ENCODE assay signal across 13 cellular contexts in the genomic region with DNA sequence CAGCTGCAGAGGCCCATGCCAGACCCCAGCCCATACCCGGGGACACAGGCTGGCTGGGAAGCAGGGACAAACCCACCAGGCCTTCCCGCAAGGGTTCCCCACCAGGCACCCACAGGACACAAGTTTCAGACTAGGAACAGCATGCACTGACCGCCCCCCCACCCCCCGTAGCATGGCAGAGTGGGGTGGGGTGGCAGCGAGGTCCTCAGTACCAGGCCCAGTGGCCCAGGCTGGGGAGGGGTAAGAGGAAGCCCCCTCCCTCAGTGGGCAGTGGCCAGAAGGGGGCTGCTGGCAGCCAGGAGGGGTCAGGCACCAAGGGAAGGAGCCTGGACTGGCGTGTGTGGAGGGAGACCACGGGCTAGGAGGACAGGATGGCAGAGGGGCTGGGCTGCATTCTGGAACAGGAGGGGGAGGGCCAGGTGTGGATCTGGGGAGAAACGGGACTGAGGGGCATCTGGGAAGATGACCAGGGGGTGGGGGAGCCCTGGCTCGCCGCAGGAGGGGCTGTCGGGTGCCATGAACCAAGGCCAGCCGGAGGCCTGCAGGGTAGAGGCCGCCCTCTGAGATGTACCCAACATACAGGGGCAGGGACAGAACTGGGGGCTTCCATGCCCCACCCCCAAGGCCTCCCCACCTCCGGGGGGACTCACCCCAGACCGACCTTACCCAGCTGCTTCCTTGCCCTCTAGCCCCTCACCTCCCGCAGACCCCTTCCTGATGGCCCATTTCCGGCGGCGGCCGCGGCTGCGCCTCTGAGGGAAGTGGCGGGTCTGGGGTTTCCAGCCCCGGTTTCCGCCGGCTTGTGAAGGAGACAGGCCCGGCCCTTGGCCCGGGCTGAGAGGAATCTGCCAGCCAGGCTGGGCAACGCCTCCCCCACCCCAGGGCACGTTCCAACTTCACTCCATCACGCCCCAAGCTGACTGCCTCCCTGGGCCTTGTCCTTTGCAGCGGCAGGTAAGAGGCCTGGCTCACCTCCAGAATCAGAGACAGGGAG. TPM values are rescaled to one million over a fixed set of nuclear protein-coding genes. Genes with fewer than 3 reads are reported as not detected.
DNase-seq lines count a peak whose midpoint lies in the region; ATAC-seq, FAIRE-seq and TF ChIP-seq lines count a peak whose summit lies in the region.
"Had no signal": no experiment of that assay in that cellular context is flagged by ENCODE, and none has a peak within 500 bp of the region (broad histone marks: within the 10 kb centered on the region; RNA-seq: fewer than 3 reads in every experiment).

No MANE protein-coding gene starts in this region.

- H3K36me3 ChIP-seq in OCI-LY7 (ENCODE audit: insufficient read depth, low read length), result no peaks in the 10 kb centered on the region
- no peaks in the 10 kb centered on the region for H3K36me3 ChIP-seq in pancreas
- H3K36me3 ChIP-seq: gastroesophageal sphincter had no signal

- H2AFZ ChIP-seq in OCI-LY7 (ENCODE audit: low read length), result peak overlapping the region; percentile 5; the same call in 1 of the 2 replicates

- peaks cover 64% of the 10 kb centered on the region for H3K4me1 ChIP-seq in OCI-LY7 (ENCODE audit: insufficient read depth, low read length, poor library complexity, severe bottlenecking)
- H3K4me1 ChIP-seq in pancreas, result peaks cover 14 to 21% (median 19%) of the 10 kb centered on the region in 3 donors

- peak overlapping the region; percentile 76 for H3K4me2 ChIP-seq in OCI-LY7 (ENCODE audit: low read length)

- BruUV-seq in OCI-LY7 (replicated peaks; lab: Mats Ljungman, UMichigan), result no TSS peak

- WGBS in pancreas, 2 donors, result 73 to 81% methylated on average over 30 to 32 of the region's 32 CpGs

- H3K36me3 Mint-ChIP-seq in natural killer cell, result no peaks in the 10 kb centered on the region

- no peaks in the 10 kb centered on the region for H3K9me3 Mint-ChIP-seq in natural killer cell
- H3K9me3 Mint-ChIP-seq: stimulated activated naive CD8-positive, alpha-beta T cell treated with anti-CD3 and anti-CD28 coated beads, Interleukin-15, Interleukin-2, amounts not matched to agents 100 ng/mL and 50 ng/mL, for 24 hours had no signal

- DNase-seq in GM12865 (ENCODE audit: low read depth), result peak; percentile 26
- peak; percentile 61 for DNase-seq in OCI-LY7 (ENCODE audit: low spot score)
- peak; percentile 40 for DNase-seq in activated gamma-delta T cell treated with anti-CD3 and anti-CD28 coated beads, Interleukin-2, amount 50 U/mL, for 16 hours (ENCODE audit: low read depth)
- peak; percentile 65 for DNase-seq in natural killer cell
- DNase-seq in SW 1271 (lab: John Stamatoyannopoulos, UW), result no peak
- DNase-seq in pancreas, result no peak
- no peak for DNase-seq in effector CD8-positive, alpha-beta T cell (lab: John Stamatoyannopoulos, UW)
- no peak for DNase-seq in SHP77 treated with DMSO at 0.1 percent for 48 hours (lab: John Stamatoyannopoulos, UW)
- DNase-seq: EL had no signal

- no peaks in the 10 kb centered on the region for H3K79me2 ChIP-seq in OCI-LY7 (ENCODE audit: insufficient read depth, low read depth, low read length)

- H3K9me3 ChIP-seq in OCI-LY7 (ENCODE audit: low read length) (no peaks in the 10 kb centered on the region), pancreas (no peaks in the 10 kb centered on the region)
- H3K9me3 ChIP-seq: gastroesophageal sphincter had no signal

- FAIRE-seq in pancreas (lab: Jason Lieb, UNC), result no peak

- H3K4me3 ChIP-seq in GM12865 (ENCODE audit: low read depth, low read length) (no peak overlapping the region), OCI-LY7 (ENCODE audit: low read depth, low read length, poor library complexity, severe bottlenecking) (peak overlapping the region; percentile 54), pancreas (no peak overlapping the region)
- H3K4me3 ChIP-seq: gastroesophageal sphincter had no signal

- no peaks in the 10 kb centered on the region for H4K20me1 ChIP-seq in OCI-LY7 (ENCODE audit: insufficient read depth, low read length)

- H3K9me2 ChIP-seq in OCI-LY7 (ENCODE audit: insufficient read depth, low read length), result no peaks in the 10 kb centered on the region

- no peak for TF ChIP-seq CTCF in GM12865 (IDR thresholded peaks at IDR 0.05; ENCODE audit: insufficient read depth, low read depth, low read length, missing control alignments)
- no peak for TF ChIP-seq CTCF in OCI-LY7 (conservative IDR thresholded peaks at IDR 0.05; ENCODE audit: low read length)
- no peak for TF ChIP-seq CTCF in natural killer cell (IDR thresholded peaks at IDR 0.05)
- no peak for TF ChIP-seq CTCF in pancreas (IDR thresholded peaks at IDR 0.05)

- peaks cover 0 to 6% of the 10 kb centered on the region in 2 donors for H3K27me3 Mint-ChIP-seq in natural killer cell (ENCODE audit: low read depth in 2 of 2)

- peak overlapping the region; percentile 79 for H3K27ac ChIP-seq in OCI-LY7 (ENCODE audit: low read depth, low read length, poor library complexity, severe bottlenecking)
- H3K27ac ChIP-seq in pancreas, result no peak overlapping the region
- H3K27ac ChIP-seq: gastroesophageal sphincter had no signal

- H3K27ac Mint-ChIP-seq in natural killer cell, result peak overlapping the region; percentile 77 to 81
- H3K27ac Mint-ChIP-seq: stimulated activated naive CD8-positive, alpha-beta T cell treated with anti-CD3 and anti-CD28 coated beads, Interleukin-15, Interleukin-2, amounts not matched to agents 100 ng/mL and 50 ng/mL, for 24 hours had no signal

- H3K27me3 ChIP-seq in pancreas, result no peaks in the 10 kb centered on the region

- POLR2A ChIA-PET in OCI-LY7 (lab: Charles Lee), result no interaction called here

- peaks cover 9 to 42% of the 10 kb centered on the region in 2 donors for H3K4me1 Mint-ChIP-seq in natural killer cell

- intact Hi-C loops in OCI-LY7 (cut with micrococcal nuclease; ENCODE audit: unreplicated experiment), result no loop called here
- intact Hi-C loops in natural killer cell (cut with micrococcal nuclease), result no loop called here
- intact Hi-C loops in pancreas (cut with DNase I), result no loop called here

- H3K4me3 Mint-ChIP-seq in natural killer cell, result peak overlapping the region; percentile 69
- H3K4me3 Mint-ChIP-seq: stimulated activated naive CD8-positive, alpha-beta T cell treated with anti-CD3 and anti-CD28 coated beads, Interleukin-15, Interleukin-2, amounts not matched to agents 100 ng/mL and 50 ng/mL, for 24 hours had no signal

- CTCF ChIA-PET in OCI-LY7 (lab: Charles Lee; ENCODE audit: unreplicated experiment), result no interaction called here

- ATAC-seq in natural killer cell (peak; percentile 67 to 91 (median 87)), pancreas (no peak)
- ATAC-seq: gastroesophageal sphincter, HCT116, Panc1 had no signal

RNA-seq across cellular contexts. Expression of a gene that starts 5.6 kb away (rescaled TPM):
- total RNA-seq in OCI-LY7 (2014; rRNA removed; shearing (Covaris generic)), result 4.0 and 5.0 TPM in 2 replicates
- 6.0 and 6.5 TPM in 2 replicates for total RNA-seq in OCI-LY7 (2022)
- total RNA-seq in natural killer cell, result 1 to 10 TPM; 3.5 to 6.6 (median 6.1) TPM
- total RNA-seq in pancreas, result 10 to 100 TPM in 4 of 6 donors, 1 to 10 TPM in 2; 9.9 to 16.8 (median 10.7) TPM
- 10 to 100 TPM; 25.3 to 38.3 TPM for polyA plus RNA-seq in pancreas

RNA-seq across cellular contexts. Expression of a gene that starts 6.9 kb away (rescaled TPM):
- 19.5 and 32.1 TPM in 2 replicates for total RNA-seq in OCI-LY7 (2014; rRNA removed; shearing (Covaris generic))
- 37.0 and 37.5 TPM in 2 replicates for total RNA-seq in OCI-LY7 (2022)
- 10 to 100 TPM; 16.0 to 32.9 (median 22.8) TPM for total RNA-seq in natural killer cell
- 10 to 100 TPM; 24.7 to 36.6 (median 30.4) TPM for total RNA-seq in pancreas
- polyA plus RNA-seq in pancreas, result 10 to 100 TPM; 47.8 to 64.9 TPM

Comparison
In these comparisons a context has a peak if more than half of its experiments do, and no peak if none do; other contexts are left out.
1. DNase-seq: peak in GM12865 (single experiment), OCI-LY7 (single experiment), activated gamma-delta T cell treated with anti-CD3 and anti-CD28 coated beads, Interleukin-2, amount 50 U/mL, for 16 hours (single experiment) and natural killer cell (single experiment); none in SW 1271 (0 of 2), pancreas (0 of 6), effector CD8-positive, alpha-beta T cell (single experiment) and SHP77 treated with DMSO at 0.1 percent for 48 hours (single experiment).
2. ATAC-seq: peak in natural killer cell (3 of 3); none in pancreas (0 of 4).